Comparison of ENCODE assay signal across 14 cellular contexts in the genomic region with DNA sequence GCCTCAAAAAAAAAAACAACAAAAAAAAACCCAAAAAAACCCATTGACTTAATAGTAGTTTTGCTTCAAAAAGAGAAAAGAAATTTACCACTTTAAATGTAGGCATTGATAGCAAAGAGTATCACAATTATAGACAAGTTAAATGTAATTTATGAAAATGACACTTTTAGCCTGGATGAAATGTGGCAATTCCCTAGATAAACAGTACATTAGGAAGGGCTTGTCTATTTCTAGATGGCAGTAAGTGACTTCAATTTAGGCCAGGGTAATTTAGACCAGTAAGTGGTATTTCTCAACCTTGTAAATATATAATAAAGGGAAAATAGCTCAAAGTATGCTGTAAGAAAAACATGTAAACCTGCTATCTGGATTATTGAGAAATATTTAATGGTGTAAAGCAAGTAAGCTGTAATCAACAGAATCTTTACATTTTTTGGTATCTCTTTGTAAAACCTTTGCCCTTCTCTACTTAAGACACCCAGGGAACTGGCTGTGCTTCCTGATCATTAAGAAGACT.
"Had no signal": no experiment of that assay in that cellular context is flagged by ENCODE, and none has a peak within 500 bp of the region (broad histone marks: within the 10 kb centered on the region; RNA-seq: fewer than 3 reads in every experiment).

No MANE protein-coding gene starts in this region.

- H3K4me2 ChIP-seq: hepatocyte had no signal

- H3K4me3 ChIP-seq: breast epithelium, esophagus squamous epithelium, hepatocyte had no signal

- H2AFZ ChIP-seq: hepatocyte had no signal

- H3K36me3 ChIP-seq: breast epithelium, esophagus squamous epithelium had no signal

- H3K9me3 ChIP-seq: breast epithelium, esophagus squamous epithelium had no signal

- H3K27me3 ChIP-seq: breast epithelium, esophagus squamous epithelium, hepatocyte had no signal

- H3K79me2 ChIP-seq: hepatocyte had no signal

- H3K27ac ChIP-seq: breast epithelium, esophagus squamous epithelium, hepatocyte had no signal

- ATAC-seq: stimulated activated naive B cell treated with anti-CD40 and anti-IgM and Interleukin-4, amounts not matched to agents 10 μg/mL and 1 μg/mL and 100 μg/mL, for 72 hours had no signal

- DNase-seq: activated CD4-positive, alpha-beta T cell treated with anti-CD3 and anti-CD28 coated beads, Interleukin-2, amount 50 U/mL, for 4 hours; activated gamma-delta T cell; cerebellar nuclear complex; cortex of kidney; effector CD4-positive, alpha-beta T cell; esophagus squamous epithelium; islet precursor cell; midbrain; nucleus accumbens; stimulated activated naive B cell treated with anti-CD40 and anti-IgM and Interleukin-4, amounts not matched to agents 10 μg/mL and 1 μg/mL and 100 μg/mL, for 72 hours had no signal

- H3K4me1 ChIP-seq: breast epithelium had no signal

- FAIRE-seq: astrocyte, TTC549 had no signal
